ENCODE assay signal across 13 cellular contexts in genomic region chr15:39454189-39454986, GRCh38.
DNase-seq lines count a peak whose midpoint lies in the region; ATAC-seq, FAIRE-seq and TF ChIP-seq lines count a peak whose summit lies in the region.
"Had no signal": no experiment of that assay in that cellular context is flagged by ENCODE, and none has a peak within 500 bp of the region (broad histone marks: within the 10 kb centered on the region; RNA-seq: fewer than 3 reads in every experiment).

No MANE protein-coding gene starts in this region.

- H3K4me1 Mint-ChIP-seq in MCF 10A (ENCODE audit: insufficient read depth, unreplicated experiment) = peaks cover 11% of the 10 kb centered on the region
- H3K4me1 Mint-ChIP-seq in CD8-positive, alpha-beta T cell (ENCODE audit: low read depth) = no peaks in the 10 kb centered on the region

- no peak for TF ChIP-seq CTCF in MCF 10A (IDR thresholded peaks at IDR 0.05; ENCODE audit: unreplicated experiment)
- TF ChIP-seq CTCF in breast epithelium (IDR thresholded peaks at IDR 0.05) = no peak
- TF ChIP-seq CTCF in K562 (IDR thresholded peaks at IDR 0.05 in 2 of 3, conservative IDR thresholded peaks at IDR 0.05 in 1 of 3; ENCODE audit: insufficient read depth in 2 of 3, low read depth in 1 of 3, low read length in 3 of 3) = no peak
- TF ChIP-seq CTCF in HepG2 (CRISPR knock-in tag; IDR thresholded peaks at IDR 0.05) = no peak
- no peak for TF ChIP-seq CTCF in CD8-positive, alpha-beta T cell (IDR thresholded peaks at IDR 0.05)

- H2AFZ ChIP-seq in K562 (ENCODE audit: low read depth, low read length) = peak overlapping the region; percentile 54
- no peak overlapping the region for H2AFZ ChIP-seq in HepG2 (ENCODE audit: low read length)

- no peaks in the 10 kb centered on the region for H3K9me3 Mint-ChIP-seq in MCF 10A (ENCODE audit: unreplicated experiment)
- H3K9me3 Mint-ChIP-seq in CD8-positive, alpha-beta T cell = no peaks in the 10 kb centered on the region

- H3K9me3 ChIP-seq in breast epithelium (no peaks in the 10 kb centered on the region), K562 (replicated peaks; ENCODE audit: control insufficient read depth, insufficient read depth, low read depth, low read length) (no peaks in the 10 kb centered on the region), HepG2 (ENCODE audit: low read length) (peaks cover 6% of the 10 kb centered on the region; the same call in 1 of the 2 replicates)
- no peaks in the 10 kb centered on the region for H3K9me3 ChIP-seq in CD8-positive, alpha-beta T cell (ENCODE audit: low read length)

- H3K4me3 ChIP-seq in breast epithelium = no peak overlapping the region
- H3K4me3 ChIP-seq in K562 = no peak overlapping the region
- no peak overlapping the region for H3K4me3 ChIP-seq in HepG2 (replicated peaks in 1 of 3; ENCODE audit: insufficient read depth in 1 of 3, low read depth in 2 of 3, low read length in 3 of 3)
- no peak overlapping the region for H3K4me3 ChIP-seq in CD8-positive, alpha-beta T cell (ENCODE audit: low read depth, low read length)

- in situ Hi-C loops in K562 (cut with MboI) (no loop called here), HepG2 (cut with HindIII; ENCODE audit: extremely low pct_ligation_motif_present, low pct_unique_long_range_greater_than_20kb) (no loop called here)

- FAIRE-seq in K562 (lab: Jason Lieb, UNC) (no peak), HepG2 (lab: Jason Lieb, UNC) (no peak)
- FAIRE-seq: astrocyte, islet of Langerhans, RCC 7860 had no signal

- POLR2A ChIA-PET in MCF 10A (lab: Yijun Ruan, JAX) (no interaction called here), K562 (lab: Yijun Ruan, JAX) (interaction anchor here (1.3 kb wide), 2 partner anchors 11 to 15 kb away, joined by 3 to 4 read pairs; no protein-coding TSS in a partner anchor), HepG2 (lab: Yijun Ruan, JAX) (no interaction called here)
- POLR2A ChIA-PET in CD8-positive, alpha-beta T cell (lab: Charles Lee) = no interaction called here

- TF ChIP-seq EP300 in K562 (IDR thresholded peaks at IDR 0.05; ENCODE audit: low read length) (no peak), HepG2 (IDR thresholded peaks at IDR 0.05; ENCODE audit: low read depth in 2 of 2, low read length in 2 of 2) (0 out of 4 replicates have a peak, but pooled peaks of 1 of the 2 experiments have one; percentile 25), HepG2 (CRISPR knock-in tag; IDR thresholded peaks at IDR 0.05; ENCODE audit: borderline replicate concordance) (no peak)

- no peak overlapping the region for H3K4me3 Mint-ChIP-seq in MCF 10A (ENCODE audit: unreplicated experiment)
- no peak overlapping the region for H3K4me3 Mint-ChIP-seq in CD8-positive, alpha-beta T cell

- TF ChIP-seq RAD21 in K562 (CRISPR knock-in tag; conservative IDR thresholded peaks at IDR 0.05 in 1 of 2, IDR thresholded peaks at IDR 0.05 in 1 of 2) (no peak), HepG2 (CRISPR knock-in tag; IDR thresholded peaks at IDR 0.05) (no peak)

- ATAC-seq in K562 (no peak), HepG2 (no peak), HG03460 (IDR thresholded peaks at IDR 0.05; ENCODE audit: unreplicated experiment) (no peak), GM18517 (IDR thresholded peaks at IDR 0.05; ENCODE audit: unreplicated experiment) (no peak), HG03039 (IDR thresholded peaks at IDR 0.05; ENCODE audit: unreplicated experiment) (no peak)
- no peak for ATAC-seq in CD8-positive, alpha-beta T cell

- H3K9ac ChIP-seq in K562 (ENCODE audit: insufficient read depth in 1 of 2, low read depth in 2 of 2, low read length in 2 of 2) = no peak overlapping the region
- H3K9ac ChIP-seq in HepG2 (ENCODE audit: insufficient read depth, low read depth, low read length) = no peak overlapping the region

- no peak overlapping the region for H3K27ac Mint-ChIP-seq in MCF 10A (ENCODE audit: low read depth, unreplicated experiment)
- no peak overlapping the region for H3K27ac Mint-ChIP-seq in CD8-positive, alpha-beta T cell

- H3K4me1 ChIP-seq in breast epithelium (no peaks in the 10 kb centered on the region), K562 (replicated peaks in 1 of 2; ENCODE audit: control insufficient read depth in 2 of 2, insufficient read depth in 2 of 2, low read length in 2 of 2) (peaks cover 0 to 15% of the 10 kb centered on the region in 2 experiments; a peak in 3 of 5 replicates), HepG2 (ENCODE audit: insufficient read depth, low read length) (peaks cover 44% of the 10 kb centered on the region)
- H3K4me1 ChIP-seq in CD8-positive, alpha-beta T cell (ENCODE audit: insufficient read depth, low read length) = no peaks in the 10 kb centered on the region

- no peaks in the 10 kb centered on the region for H4K20me1 ChIP-seq in K562 (replicated peaks; ENCODE audit: control insufficient read depth, insufficient read depth, low read length)
- H4K20me1 ChIP-seq in HepG2 (ENCODE audit: insufficient read depth, low read length) = no peaks in the 10 kb centered on the region

- WGBS in K562 (ENCODE audit: insufficient coverage, low coverage, missing lambda C conversion rate) = 23% methylated on average over 5 of the region's 5 CpGs
- WGBS in HepG2 (ENCODE audit: low lambda C conversion rate) = 78% methylated on average over 5 of the region's 5 CpGs

- H3K27ac ChIP-seq in breast epithelium (peak overlapping the region in 1 of 2 donors; percentile 50), K562 (ENCODE audit: extremely low read depth, low read depth, low read length) (no peak overlapping the region), HepG2 (ENCODE audit: extremely low read length, insufficient read depth, low read length) (peak overlapping the region; percentile 58)
- H3K27ac ChIP-seq in CD8-positive, alpha-beta T cell (ENCODE audit: low read depth, low read length) = no peak overlapping the region

- BruUV-seq in MCF 10A (replicated peaks; lab: Mats Ljungman, UMichigan) (no TSS peak), K562 (replicated peaks; lab: Mats Ljungman, UMichigan) (no TSS peak), HepG2 (replicated peaks; lab: Mats Ljungman, UMichigan) (no TSS peak)

- peak; percentile 17 for DNase-seq in MCF 10A (ENCODE audit: unreplicated experiment)
- DNase-seq in breast epithelium (ENCODE audit: low spot score in 2 of 2) = no peak
- DNase-seq in K562 (ENCODE audit: extremely low read depth in 1 of 4, low spot score in 3 of 4) = no peak
- peak; percentile 43 for DNase-seq in HepG2 (ENCODE audit: low spot score)
- DNase-seq in CD8-positive, alpha-beta T cell = no peak
- DNase-seq: activated CD8-positive, alpha-beta memory T cell treated with anti-CD3 and anti-CD28 coated beads, Interleukin-2, amount 50 U/mL, for 48 hours; stimulated activated CD4-positive, alpha-beta T cell treated with anti-CD3 and anti-CD28 coated beads, Interleukin-1b, Interleukin-23, amount 100 ng/mL, for 48 hours had no signal

- H3K27me3 ChIP-seq in breast epithelium (no peaks in the 10 kb centered on the region), K562 (ENCODE audit: control insufficient read depth in 2 of 2, insufficient read depth in 2 of 2, low read length in 2 of 2) (no peaks in the 10 kb centered on the region; a peak in 1 of 5 replicates), HepG2 (ENCODE audit: control insufficient read depth in 1 of 2, insufficient read depth in 2 of 2, low read length in 2 of 2) (no peaks in the 10 kb centered on the region)
- H3K27me3 ChIP-seq in CD8-positive, alpha-beta T cell (ENCODE audit: insufficient read depth, low read length) = no peaks in the 10 kb centered on the region

- H3K9me1 ChIP-seq in K562 (ENCODE audit: control insufficient read depth, insufficient read depth, low read length) = no peaks in the 10 kb centered on the region

- H3K4me2 ChIP-seq in K562 (ENCODE audit: insufficient read depth, low read length) = no peak overlapping the region
- peak overlapping the region; percentile 52; the same call in 1 of the 2 replicates for H3K4me2 ChIP-seq in HepG2 (ENCODE audit: low read depth, low read length)

- H3K36me3 Mint-ChIP-seq in MCF 10A (ENCODE audit: insufficient read depth, unreplicated experiment) = no peaks in the 10 kb centered on the region
- H3K36me3 Mint-ChIP-seq in CD8-positive, alpha-beta T cell = no peaks in the 10 kb centered on the region

- H3K36me3 ChIP-seq in breast epithelium (no peaks in the 10 kb centered on the region), K562 (ENCODE audit: control insufficient read depth, insufficient read depth, low read length) (no peaks in the 10 kb centered on the region), HepG2 (replicated peaks in 1 of 2; ENCODE audit: control insufficient read depth in 1 of 2, insufficient read depth in 2 of 2, low read length in 2 of 2) (no peaks in the 10 kb centered on the region)
- no peaks in the 10 kb centered on the region for H3K36me3 ChIP-seq in CD8-positive, alpha-beta T cell (ENCODE audit: insufficient read depth, low read length)

- H3K79me2 ChIP-seq in K562 (ENCODE audit: control insufficient read depth, insufficient read depth, low read length) (no peaks in the 10 kb centered on the region), HepG2 (ENCODE audit: insufficient read depth, low read length) (no peaks in the 10 kb centered on the region)

- no peak for TF ChIP-seq POLR2A in breast epithelium (IDR thresholded peaks at IDR 0.05)
- TF ChIP-seq POLR2A in K562 (conservative IDR thresholded peaks at IDR 0.05) = no peak
- TF ChIP-seq POLR2A in HepG2 (IDR thresholded peaks at IDR 0.05; ENCODE audit: insufficient read depth in 1 of 2, low read depth in 2 of 2, low read length in 2 of 2) = no peak

- intact Hi-C loops in MCF 10A (cut with micrococcal nuclease) (no loop called here), breast epithelium (cut with DNase I; ENCODE audit: low total_unique reads) (no loop called here), K562 (cut with micrococcal nuclease) (loop anchor here (10.0 kb wide), 2 partner anchors 60 to 110 kb away; no protein-coding TSS in a partner anchor), HepG2 (cut with micrococcal nuclease; ENCODE audit: unreplicated experiment) (loop anchor here (5.0 kb wide), 1 partner anchor 327 kb away; no protein-coding TSS in a partner anchor)
- intact Hi-C loops in CD8-positive, alpha-beta T cell (cut with DNase I, micrococcal nuclease) = no loop called here

- H3K27me3 Mint-ChIP-seq in MCF 10A (ENCODE audit: insufficient read depth, unreplicated experiment) = no peaks in the 10 kb centered on the region
- peaks cover 4% of the 10 kb centered on the region for H3K27me3 Mint-ChIP-seq in CD8-positive, alpha-beta T cell (ENCODE audit: low read depth)

- CTCF ChIA-PET in MCF 10A (lab: Yijun Ruan, JAX) (interaction anchor here (1.1 kb wide), 1 partner anchor 16 kb away, joined by 5 read pairs; no protein-coding TSS in a partner anchor), K562 (lab: Yijun Ruan, JAX; ENCODE audit: low intra/inter-chr PET ratio) (no interaction called here), HepG2 (lab: Yijun Ruan, JAX; ENCODE audit: low intra/inter-chr PET ratio, low total read pairs) (no interaction called here)
- CTCF ChIA-PET in CD8-positive, alpha-beta T cell (lab: Charles Lee) = no interaction called here

TF ChIP-seq in K562, 482 proteins besides CTCF, POLR2A, EP300 and RAD21 (continues in another document):
- no peak for TF ChIP-seq ZKSCAN8 (CRISPR knock-in tag; IDR thresholded peaks at IDR 0.05)

TF ChIP-seq in HepG2, 621 proteins besides CTCF, POLR2A, EP300 and RAD21:
- TF ChIP-seq ZNF75D (CRISPR knock-in tag; IDR thresholded peaks at IDR 0.05; ENCODE audit: borderline replicate concordance) (no peak), CEBPB (IDR thresholded peaks at IDR 0.05; ENCODE audit: borderline replicate concordance, low read depth, low read length) (peak; percentile 74), ZNF12 (CRISPR knock-in tag; IDR thresholded peaks at IDR 0.05) (peak; percentile 79)
TF ChIP-seq in HepG2: peak in this region for 2.

Comparison
In these comparisons a context has a peak if more than half of its experiments do, and no peak if none do; other contexts are left out.
1. DNase-seq: peak in MCF 10A (single experiment) and HepG2 (single experiment); none in breast epithelium (0 of 2), K562 (0 of 4) and CD8-positive, alpha-beta T cell (0 of 7).
2. intact Hi-C loops: an anchor here in K562 (10.0 kb wide) and HepG2 (5.0 kb wide); none called in MCF 10A, breast epithelium and CD8-positive, alpha-beta T cell.